13 cellular contexts compared by ENCODE assay signal in the genomic region with DNA sequence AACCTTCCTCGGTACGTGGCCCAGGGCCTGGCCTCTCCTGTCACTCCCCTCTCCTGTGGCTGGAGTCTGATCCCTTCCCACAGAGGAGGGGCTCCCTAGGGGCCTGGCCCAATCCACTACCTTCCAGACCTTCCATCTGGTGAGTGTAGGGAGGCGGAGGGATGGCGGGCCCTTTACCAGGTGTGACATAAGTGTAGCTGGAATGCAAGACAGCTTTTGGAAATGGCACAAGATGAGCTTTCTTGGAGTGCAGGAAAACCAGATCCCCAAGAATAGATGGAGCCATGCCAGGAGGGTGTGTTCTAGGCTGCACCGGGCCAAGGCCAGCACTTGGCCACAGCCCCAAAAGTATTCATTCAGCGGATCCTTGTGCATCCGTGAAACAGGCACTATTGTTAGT. TPM values are rescaled to one million over a fixed set of nuclear protein-coding genes. Genes with fewer than 3 reads are reported as not detected.
DNase-seq lines count a peak whose midpoint lies in the region; ATAC-seq lines count a peak whose summit lies in the region.
"Had no signal": no experiment of that assay in that cellular context is flagged by ENCODE, and none has a peak within 500 bp of the region (broad histone marks: within the 10 kb centered on the region; RNA-seq: fewer than 3 reads in every experiment).

No MANE protein-coding gene starts in this region.

- DNase-seq in NCI-H226 (peak; percentile 60), 8988T (no peak), GDM1 (lab: John Stamatoyannopoulos, UW) (no peak)
- DNase-seq in activated CD4-positive, alpha-beta memory T cell treated with anti-CD3 and anti-CD28 coated beads, Interleukin-2, amount 10 ng/mL, durations not matched to agents 7 days and 5 days, result no peak
- no peak for DNase-seq in effector memory CD8-positive, alpha-beta T cell
- DNase-seq: activated B cell treated with CpG ODN at 0.5 μM for 24 hours; activated effector memory CD4-positive, alpha-beta T cell treated with anti-CD3 and anti-CD28 coated beads, Interleukin-2, amount 50 U/mL, for 16 hours; AML-193; effector memory CD4-positive, alpha-beta T cell; Karpas-422 had no signal

- POLR2A ChIA-PET in activated CD4-positive, alpha-beta memory T cell treated with anti-CD3 and anti-CD28 coated beads, Interleukin-2, amount 10 ng/mL, durations not matched to agents 7 days and 5 days (lab: Charles Lee), result no interaction called here

- H3K36me3 ChIP-seq in BLaER1, result peaks cover 22% of the 10 kb centered on the region; the same call in 1 of the 2 replicates
- peaks cover 0 to 7% of the 10 kb centered on the region in 2 donors for H3K36me3 ChIP-seq in esophagus (ENCODE audit: control insufficient read depth in 2 of 2, insufficient read depth in 2 of 2, low read length in 1 of 2)
- no peaks in the 10 kb centered on the region for H3K36me3 ChIP-seq in mucosa of stomach (ENCODE audit: control insufficient read depth, insufficient read depth, low read length)

- peaks cover 97% of the 10 kb centered on the region for H4K20me1 ChIP-seq in BLaER1

- 23 to 28% methylated on average over 7 of the region's 7 CpGs for WGBS in esophagus, 2 donors

- peaks cover 7% of the 10 kb centered on the region for H3K27me3 Mint-ChIP-seq in activated CD4-positive, alpha-beta memory T cell treated with anti-CD3 and anti-CD28 coated beads, Interleukin-2, amount 10 ng/mL, durations not matched to agents 7 days and 5 days
- peaks cover 28 to 40% of the 10 kb centered on the region in 2 donors for H3K27me3 Mint-ChIP-seq in effector memory CD8-positive, alpha-beta T cell

- no peaks in the 10 kb centered on the region for H3K9me3 Mint-ChIP-seq in activated CD4-positive, alpha-beta memory T cell treated with anti-CD3 and anti-CD28 coated beads, Interleukin-2, amount 10 ng/mL, durations not matched to agents 7 days and 5 days
- H3K9me3 Mint-ChIP-seq in effector memory CD8-positive, alpha-beta T cell, result no peaks in the 10 kb centered on the region
- H3K9me3 Mint-ChIP-seq: activated B cell treated with CpG ODN at 0.5 μM for 24 hours had no signal

- no peak overlapping the region for H3K4me3 Mint-ChIP-seq in activated CD4-positive, alpha-beta memory T cell treated with anti-CD3 and anti-CD28 coated beads, Interleukin-2, amount 10 ng/mL, durations not matched to agents 7 days and 5 days
- no peak overlapping the region for H3K4me3 Mint-ChIP-seq in effector memory CD8-positive, alpha-beta T cell
- H3K4me3 Mint-ChIP-seq: activated B cell treated with CpG ODN at 0.5 μM for 24 hours had no signal

- H3K36me3 Mint-ChIP-seq in activated CD4-positive, alpha-beta memory T cell treated with anti-CD3 and anti-CD28 coated beads, Interleukin-2, amount 10 ng/mL, durations not matched to agents 7 days and 5 days (ENCODE audit: low read depth), result no peaks in the 10 kb centered on the region
- H3K36me3 Mint-ChIP-seq in effector memory CD8-positive, alpha-beta T cell (ENCODE audit: insufficient read depth), result peaks cover 2% of the 10 kb centered on the region

- H3K9ac ChIP-seq in BLaER1 (no peak overlapping the region), mucosa of stomach (ENCODE audit: low read length) (peak overlapping the region; percentile 29)

- H3K4me1 ChIP-seq in BLaER1, result peaks cover 68% of the 10 kb centered on the region
- H3K4me1 ChIP-seq in esophagus (ENCODE audit: control insufficient read depth in 2 of 2, insufficient read depth in 2 of 2, low read length in 1 of 2), result peaks cover 5 to 13% of the 10 kb centered on the region in 2 donors
- H3K4me1 ChIP-seq in mucosa of stomach (ENCODE audit: control insufficient read depth, insufficient read depth, low read length), result peaks cover 33% of the 10 kb centered on the region

- H3K9me3 ChIP-seq in BLaER1 (no peaks in the 10 kb centered on the region), esophagus (ENCODE audit: control insufficient read depth in 2 of 2, insufficient read depth in 1 of 2, low read depth in 1 of 2, low read length in 1 of 2) (no peaks in the 10 kb centered on the region), mucosa of stomach (ENCODE audit: control insufficient read depth, low read length) (no peaks in the 10 kb centered on the region)

- H3K27ac ChIP-seq in BLaER1, result no peak overlapping the region
- peak overlapping the region; percentile 25 to 84 for H3K27ac ChIP-seq in esophagus (ENCODE audit: low read depth in 2 of 2, low read length in 1 of 2)

- H3K27ac Mint-ChIP-seq in activated CD4-positive, alpha-beta memory T cell treated with anti-CD3 and anti-CD28 coated beads, Interleukin-2, amount 10 ng/mL, durations not matched to agents 7 days and 5 days, result no peak overlapping the region
- H3K27ac Mint-ChIP-seq in effector memory CD8-positive, alpha-beta T cell, result no peak overlapping the region
- H3K27ac Mint-ChIP-seq: activated B cell treated with CpG ODN at 0.5 μM for 24 hours had no signal

- peak overlapping the region; percentile 88 for H3K4me2 ChIP-seq in BLaER1

- no peaks in the 10 kb centered on the region for H3K4me1 Mint-ChIP-seq in activated CD4-positive, alpha-beta memory T cell treated with anti-CD3 and anti-CD28 coated beads, Interleukin-2, amount 10 ng/mL, durations not matched to agents 7 days and 5 days
- peaks cover 0 to 4% of the 10 kb centered on the region in 2 donors for H3K4me1 Mint-ChIP-seq in effector memory CD8-positive, alpha-beta T cell (ENCODE audit: low read depth in 2 of 2)
- H3K4me1 Mint-ChIP-seq: activated B cell treated with CpG ODN at 0.5 μM for 24 hours had no signal

- ATAC-seq in effector memory CD8-positive, alpha-beta T cell (replicated peaks), result no peak

- no peak overlapping the region for H3K4me3 ChIP-seq in BLaER1
- H3K4me3 ChIP-seq in esophagus (ENCODE audit: low read depth in 1 of 2, low read length in 2 of 2), result no peak overlapping the region
- H3K4me3 ChIP-seq in mucosa of stomach (ENCODE audit: low read length), result no peak overlapping the region

- peaks cover 56% of the 10 kb centered on the region for H3K27me3 ChIP-seq in BLaER1
- H3K27me3 ChIP-seq in esophagus (ENCODE audit: control insufficient read depth in 1 of 2, insufficient read depth in 2 of 2, low read length in 2 of 2), result no peaks in the 10 kb centered on the region
- no peaks in the 10 kb centered on the region for H3K27me3 ChIP-seq in mucosa of stomach (ENCODE audit: control insufficient read depth, insufficient read depth, low read length)

- CTCF ChIA-PET in activated CD4-positive, alpha-beta memory T cell treated with anti-CD3 and anti-CD28 coated beads, Interleukin-2, amount 10 ng/mL, durations not matched to agents 7 days and 5 days (lab: Charles Lee), result interaction anchor here (0.5 to 6.7 kb wide), 3 partner anchors 146 to 845 kb away, joined by 3 to 99 read pairs (median 3); no protein-coding TSS in a partner anchor

RNA-seq across cellular contexts. Expression of gene IGFBP5, which starts 30.1 kb away (rescaled TPM):
- polyA plus RNA-seq in esophagus, result 10 to 100 TPM; 29.4 to 46.5 TPM
- not detected for total RNA-seq in activated CD4-positive, alpha-beta memory T cell treated with anti-CD3 and anti-CD28 coated beads, Interleukin-2, amount 10 ng/mL, durations not matched to agents 7 days and 5 days
- total RNA-seq: activated B cell treated with CpG ODN at 0.5 μM for 24 hours had no signal

RNA-seq across cellular contexts. Expression of gene IGFBP2, which starts 32.0 kb away (rescaled TPM):
- polyA plus RNA-seq in esophagus, result 100 to 1,000 TPM in 1 of 2 donors, 10 to 100 TPM in 1; 93.6 to 138 TPM
- 1 to 10 TPM in 1 of 2 experiments, under 1 TPM in 1; 0.83 to 1.2 TPM for total RNA-seq in activated CD4-positive, alpha-beta memory T cell treated with anti-CD3 and anti-CD28 coated beads, Interleukin-2, amount 10 ng/mL, durations not matched to agents 7 days and 5 days
- total RNA-seq: activated B cell treated with CpG ODN at 0.5 μM for 24 hours had no signal
